24 cellular contexts compared by ENCODE assay signal in the genomic region with DNA sequence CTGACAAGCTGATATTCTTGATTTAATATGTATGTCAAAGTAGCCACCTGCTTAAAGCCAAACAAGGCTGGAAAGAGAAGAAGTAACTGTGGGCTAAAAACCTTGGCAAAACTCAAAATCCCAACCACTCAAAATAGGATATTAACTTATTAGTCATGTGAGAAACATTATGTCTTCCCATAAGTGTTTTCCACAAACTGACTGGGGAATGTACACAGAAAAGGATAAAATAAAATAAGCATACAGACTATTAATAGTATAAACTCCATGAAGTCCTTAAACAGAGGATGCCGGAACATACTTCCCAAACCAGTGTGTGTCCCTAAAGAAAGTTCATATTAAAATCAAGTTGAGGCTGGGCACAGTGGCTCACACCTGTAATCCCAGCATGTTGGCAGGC.
A peak's percentile ranks its signal among the peaks of the same experiment; 100 is the strongest.
DNase-seq lines count a peak whose midpoint lies in the region; ATAC-seq and TF ChIP-seq lines count a peak whose summit lies in the region.
"Had no signal": no experiment of that assay in that cellular context is flagged by ENCODE, and none has a peak within 500 bp of the region (broad histone marks: within the 10 kb centered on the region; RNA-seq: fewer than 3 reads in every experiment).

No MANE protein-coding gene starts in this region.

- H4K20me1 ChIP-seq in GM23248 (ENCODE audit: insufficient read depth), result no peaks in the 10 kb centered on the region
- H4K20me1 ChIP-seq: BLaER1 had no signal

- H3K27me3 ChIP-seq in GM23248 (replicated peaks; ENCODE audit: insufficient read depth) (no peaks in the 10 kb centered on the region), esophagus muscularis mucosa (no peaks in the 10 kb centered on the region), transverse colon (no peaks in the 10 kb centered on the region)
- H3K27me3 ChIP-seq: BLaER1 had no signal

- TF ChIP-seq EP300 in esophagus muscularis mucosa (IDR thresholded peaks at IDR 0.05), result peak; percentile 19
- no peak for TF ChIP-seq EP300 in transverse colon (IDR thresholded peaks at IDR 0.05; ENCODE audit: low read depth)

- H3K9ac ChIP-seq in GM23248, result no peak overlapping the region
- H3K9ac ChIP-seq: BLaER1, KMS-11 had no signal

- TF ChIP-seq CTCF in esophagus muscularis mucosa (IDR thresholded peaks at IDR 0.05) (no peak), osteocyte (IDR thresholded peaks at IDR 0.05) (no peak), transverse colon (IDR thresholded peaks at IDR 0.05) (no peak)

- H3K4me1 ChIP-seq in GM23248 (ENCODE audit: insufficient read depth), result peaks cover 22% of the 10 kb centered on the region
- peaks cover 0 to 39% (median 24%) of the 10 kb centered on the region in 4 donors for H3K4me1 ChIP-seq in esophagus muscularis mucosa
- H3K4me1 ChIP-seq in transverse colon, result peaks cover 0 to 36% (median 2%) of the 10 kb centered on the region in 4 donors
- H3K4me1 ChIP-seq: A549, BLaER1 had no signal

- no peak overlapping the region for H3K4me2 ChIP-seq in GM23248 (ENCODE audit: unreplicated experiment)
- H3K4me2 ChIP-seq: A549, BLaER1, GM23338, KMS-11, PC-9 had no signal

- H3K27ac Mint-ChIP-seq in osteocyte (ENCODE audit: unreplicated experiment), result peak overlapping the region; percentile 35
- H3K27ac Mint-ChIP-seq: CD4-positive, alpha-beta T cell; GM23338 had no signal

- 0 out of 2 replicates have a peak overlapping the region, but pooled peaks have one; percentile 7 for H2AFZ ChIP-seq in GM23248
- H2AFZ ChIP-seq: GM23338, PC-9 had no signal

- no peaks in the 10 kb centered on the region for H3K9me3 ChIP-seq in GM23248 (ENCODE audit: low read depth)
- H3K9me3 ChIP-seq in esophagus muscularis mucosa, result peaks cover 0 to 15% (median 6%) of the 10 kb centered on the region in 4 donors
- peaks cover 7% of the 10 kb centered on the region in 2 donors for H3K9me3 ChIP-seq in transverse colon

- H3K36me3 Mint-ChIP-seq in osteocyte (ENCODE audit: unreplicated experiment), result peaks cover 11% of the 10 kb centered on the region

- ATAC-seq in left colon, result no peak
- ATAC-seq in GM18517 (IDR thresholded peaks at IDR 0.05; ENCODE audit: unreplicated experiment), result no peak
- ATAC-seq: A549, GM23338 had no signal

- H3K4me1 Mint-ChIP-seq in osteocyte (ENCODE audit: unreplicated experiment), result peaks cover 28% of the 10 kb centered on the region
- H3K4me1 Mint-ChIP-seq: GM23338 had no signal

- TF ChIP-seq POLR2A in esophagus muscularis mucosa (IDR thresholded peaks at IDR 0.05; ENCODE audit: low read depth) (no peak), transverse colon (IDR thresholded peaks at IDR 0.05) (no peak)

- no peaks in the 10 kb centered on the region for H3K9me2 ChIP-seq in GM23248 (ENCODE audit: insufficient read depth)

- peaks cover 12% of the 10 kb centered on the region for H3K9me3 Mint-ChIP-seq in osteocyte (ENCODE audit: unreplicated experiment)

- no peaks in the 10 kb centered on the region for H3K36me3 ChIP-seq in GM23248 (ENCODE audit: low read depth)
- no peaks in the 10 kb centered on the region for H3K36me3 ChIP-seq in esophagus muscularis mucosa
- H3K36me3 ChIP-seq in transverse colon, result no peaks in the 10 kb centered on the region
- H3K36me3 ChIP-seq: BLaER1 had no signal

- H3K27ac ChIP-seq in GM23248, result no peak overlapping the region
- peak overlapping the region; percentile 71 to 86 (median 74) for H3K27ac ChIP-seq in esophagus muscularis mucosa (replicated peaks in 1 of 4)
- H3K27ac ChIP-seq in transverse colon, result peak overlapping the region in 3 of 4 donors; percentile 13 to 26 (median 24)
- H3K27ac ChIP-seq: A549, BLaER1, KMS-11, PC-9 had no signal

- in situ Hi-C loops in GM23248 (cut with MboI) (no loop called here), transverse colon (cut with MboI; ENCODE audit: low pct_ligation_motif_present in 1 of 4, low pct_unique_long_range_greater_than_20kb in 1 of 4, low sequenced_read_pairs in 3 of 4) (loop anchor here in 2 of 4 donors (10.0 to 25.0 kb wide), 2 partner anchors 258 to 505 kb away; no protein-coding TSS in a partner anchor)

- no peak for DNase-seq in GM23248
- DNase-seq in esophagus muscularis mucosa (ENCODE audit: extremely low spot score), result no peak
- DNase-seq in osteocyte (ENCODE audit: extremely low spot score, unreplicated experiment), result no peak
- DNase-seq in transverse colon, result no peak
- no peak for DNase-seq in NCI-H2107 treated with DMSO at 0.1 percent for 48 hours (lab: John Stamatoyannopoulos, UW; ENCODE audit: unreplicated experiment)
- no peak for DNase-seq in left colon
- DNase-seq: CD4-positive, alpha-beta T cell; COR-L47; DMS79; HCEC 1CT; NCI-H1092 treated with DMSO at 0.1 percent for 48 hours; NCI-H146; NCI-H2029; NCI-H226; NCI-H510A treated with DMSO at 0.1 percent for 48 hours; NCI-H748 treated with DMSO at 0.1 percent for 48 hours; PC-9; RPMI8226; SHP77 had no signal

- H3K4me3 ChIP-seq in GM23248, result no peak overlapping the region
- H3K4me3 ChIP-seq in esophagus muscularis mucosa, result no peak overlapping the region
- H3K4me3 ChIP-seq in transverse colon, result no peak overlapping the region
- H3K4me3 ChIP-seq: A549, BLaER1, GM23338, PC-9 had no signal

- 0 out of 2 replicates have a peak, but pooled peaks cover 13% of the 10 kb centered on the region for H3F3A ChIP-seq in GM23248 (ENCODE audit: insufficient read depth)

- intact Hi-C loops in esophagus muscularis mucosa (cut with DNase I) (no loop called here), transverse colon (cut with DNase I; ENCODE audit: low total_unique reads) (no loop called here), left colon (cut with DNase I, micrococcal nuclease) (loop anchor here in 1 of 2 donors (10.0 kb wide), 1 partner anchor 268 kb away; a partner anchor contains a TSS)

- no peak overlapping the region for H3K4me3 Mint-ChIP-seq in osteocyte (ENCODE audit: unreplicated experiment)
- H3K4me3 Mint-ChIP-seq: CD4-positive, alpha-beta T cell; GM23338 had no signal

- H3K27me3 Mint-ChIP-seq in osteocyte (ENCODE audit: unreplicated experiment), result no peaks in the 10 kb centered on the region
- H3K27me3 Mint-ChIP-seq: CD4-positive, alpha-beta T cell had no signal

- no peaks in the 10 kb centered on the region for H3K79me2 ChIP-seq in GM23248 (ENCODE audit: insufficient read depth)

- WGBS in GM23248 (ENCODE audit: low coverage in 1 of 2, low lambda C conversion rate in 2 of 2, missing lambda C conversion rate in 2 of 2), 2 experiments, result 97 to 100% methylated on average over 1 of the region's 1 CpG
- 60% methylated on average over 1 of the region's 1 CpG for WGBS in esophagus muscularis mucosa
- 60 to 75% methylated on average over 1 of the region's 1 CpG for WGBS in transverse colon (ENCODE audit: low coverage in 1 of 2), 2 donors
